In the genomic region with DNA sequence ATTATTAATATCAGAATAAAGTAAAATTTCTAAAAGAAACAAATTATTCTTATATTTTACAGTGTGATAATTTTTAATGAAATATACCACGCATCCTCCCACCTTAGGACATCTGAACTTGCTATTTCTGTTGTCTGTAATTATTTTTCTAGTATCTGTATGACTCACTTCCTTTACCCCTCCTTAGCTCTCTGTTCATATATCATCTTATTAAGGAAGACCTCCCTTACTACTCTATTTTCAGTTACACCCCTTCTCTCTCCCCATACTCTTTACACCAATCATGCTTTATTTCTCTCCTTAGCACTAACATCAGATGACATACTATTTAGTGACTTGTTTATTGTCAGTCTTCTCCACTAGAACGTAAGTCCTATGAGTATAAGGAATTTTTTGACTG, we compare ENCODE assay signal across 11 cellular contexts. TPM values are rescaled to one million over a fixed set of nuclear protein-coding genes. Genes with fewer than 3 reads are reported as not detected.
A peak's percentile ranks its signal among the peaks of the same experiment; 100 is the strongest.
DNase-seq lines count a peak whose midpoint lies in the region; ATAC-seq, FAIRE-seq and TF ChIP-seq lines count a peak whose summit lies in the region.
"Had no signal": no experiment of that assay in that cellular context is flagged by ENCODE, and none has a peak within 500 bp of the region (broad histone marks: within the 10 kb centered on the region; RNA-seq: fewer than 3 reads in every experiment).

No MANE protein-coding gene starts in this region.

- H3K9me3 Mint-ChIP-seq in chondrocyte (ENCODE audit: low read depth), result no peaks in the 10 kb centered on the region
- H3K9me3 Mint-ChIP-seq: naive B cell had no signal

- ATAC-seq in GM18499 (IDR thresholded peaks at IDR 0.05; ENCODE audit: insufficient read depth, unreplicated experiment) (peak; percentile 87), GM21423 (IDR thresholded peaks at IDR 0.05; ENCODE audit: unreplicated experiment) (peak; percentile 95), HG03135 (IDR thresholded peaks at IDR 0.05; ENCODE audit: unreplicated experiment) (peak; percentile 88)
- ATAC-seq: K562 had no signal

- BruUV-seq in PC-9 (replicated peaks; lab: Mats Ljungman, UMichigan), result no TSS peak

- H3K4me3 Mint-ChIP-seq in chondrocyte (ENCODE audit: unreplicated experiment), result no peak overlapping the region
- H3K4me3 Mint-ChIP-seq: naive B cell had no signal

- H3K4me1 Mint-ChIP-seq in chondrocyte (ENCODE audit: low read depth), result peaks cover 4% of the 10 kb centered on the region

- no peaks in the 10 kb centered on the region; the same call in 1 of the 2 replicates for H3F3A ChIP-seq in PC-9 (ENCODE audit: insufficient read depth, low read depth)

- H3K27ac ChIP-seq in PC-9, result no peak overlapping the region

- H3K4me3 ChIP-seq in PC-9, result no peak overlapping the region
- H3K4me3 ChIP-seq: K562 had no signal

- no peaks in the 10 kb centered on the region for H3K27me3 Mint-ChIP-seq in chondrocyte (ENCODE audit: low read depth)
- H3K27me3 Mint-ChIP-seq: naive B cell had no signal

- no peaks in the 10 kb centered on the region for H4K20me1 ChIP-seq in PC-9 (ENCODE audit: insufficient read depth)

- POLR2A ChIA-PET in PC-9 (lab: Charles Lee; ENCODE audit: unreplicated experiment), result no interaction called here

- H3K79me2 ChIP-seq in PC-9 (ENCODE audit: low read depth), result no peaks in the 10 kb centered on the region

- TF ChIP-seq CTCF in chondrocyte (IDR thresholded peaks at IDR 0.05), result no peak
- no peak for TF ChIP-seq CTCF in PC-9 (conservative IDR thresholded peaks at IDR 0.05)

- no peaks in the 10 kb centered on the region for H3K27me3 ChIP-seq in PC-9 (ENCODE audit: insufficient read depth, low read depth)

- H3K36me3 ChIP-seq in PC-9 (ENCODE audit: low read depth), result peaks cover 10% of the 10 kb centered on the region; the same call in 1 of the 2 replicates

- H3K4me2 ChIP-seq in PC-9, result no peak overlapping the region

- H2AFZ ChIP-seq in PC-9, result no peak overlapping the region

- no peaks in the 10 kb centered on the region for H3K9me3 ChIP-seq in PC-9 (ENCODE audit: insufficient read depth, low read depth)

- H3K4me1 ChIP-seq in PC-9 (replicated peaks; ENCODE audit: insufficient read depth), result no peaks in the 10 kb centered on the region

- CTCF ChIA-PET in PC-9 (lab: Charles Lee), result no interaction called here

- H3K36me3 Mint-ChIP-seq in chondrocyte (ENCODE audit: low read depth), result peaks cover 19% of the 10 kb centered on the region

- no peaks in the 10 kb centered on the region for H3K9me2 ChIP-seq in PC-9 (ENCODE audit: insufficient read depth)

- no peak for DNase-seq in chondrocyte (ENCODE audit: low spot score)
- DNase-seq in DMS153 (lab: John Stamatoyannopoulos, UW), result no peak
- no peak for DNase-seq in frontal cortex (ENCODE audit: low spot score in 2 of 2)
- DNase-seq in PC-9, result no peak
- DNase-seq in NOMO-1 (lab: John Stamatoyannopoulos, UW; ENCODE audit: unreplicated experiment in 2 of 2), result no peak
- DNase-seq: activated effector memory CD4-positive, alpha-beta T cell treated with anti-CD3 and anti-CD28 coated beads, Interleukin-2, amount 50 U/mL, for 16 hours; naive B cell had no signal

- H3K27ac Mint-ChIP-seq in chondrocyte (ENCODE audit: unreplicated experiment), result peak overlapping the region; percentile 22

- no peak for FAIRE-seq in frontal cortex (lab: Jason Lieb, UNC)
- FAIRE-seq: K562 had no signal

- intact Hi-C loops in PC-9 (cut with micrococcal nuclease; ENCODE audit: unreplicated experiment), result no loop called here

RNA-seq across cellular contexts. Expression of gene C12orf50, which starts 34.2 kb away (rescaled TPM):
- total RNA-seq in chondrocyte (0.31 TPM in 1 of 3 replicates, not detected in the others), frontal cortex (not detected), PC-9 (2021) (not detected in 2 replicates)
